10 cellular contexts compared by ENCODE assay signal in genomic region chr3:113769551-113769950, GRCh38. TPM values are rescaled to one million over a fixed set of nuclear protein-coding genes. Genes with fewer than 3 reads are reported as not detected.
A peak's percentile ranks its signal among the peaks of the same experiment; 100 is the strongest.
DNase-seq lines count a peak whose midpoint lies in the region; ATAC-seq and TF ChIP-seq lines count a peak whose summit lies in the region.
"Had no signal": no experiment of that assay in that cellular context is flagged by ENCODE, and none has a peak within 500 bp of the region (broad histone marks: within the 10 kb centered on the region; RNA-seq: fewer than 3 reads in every experiment).

No MANE protein-coding gene starts in this region.

- H3K4me3 ChIP-seq in cardiac fibroblast (replicated peaks in 1 of 2; ENCODE audit: low read depth in 2 of 2, low read length in 2 of 2) (no peak overlapping the region), thyroid gland (replicated peaks in 1 of 3) (no peak overlapping the region), upper lobe of left lung (no peak overlapping the region)

- no peak for TF ChIP-seq EP300 in upper lobe of left lung (IDR thresholded peaks at IDR 0.05)

- ATAC-seq in GM19025 (IDR thresholded peaks at IDR 0.05; ENCODE audit: low read depth, unreplicated experiment): peak; percentile 61
- ATAC-seq in HG03196 (IDR thresholded peaks at IDR 0.05; ENCODE audit: unreplicated experiment): peak; percentile 80
- ATAC-seq in upper lobe of left lung (ENCODE audit: low FRiP score in 2 of 2): no peak

- H3K27ac ChIP-seq in thyroid gland (no peak overlapping the region), upper lobe of left lung (no peak overlapping the region)

- H3K9me3 ChIP-seq in thyroid gland (no peaks in the 10 kb centered on the region), upper lobe of left lung (no peaks in the 10 kb centered on the region)

- peak; percentile 53 to 60 for DNase-seq in cardiac fibroblast (ENCODE audit: low read depth in 2 of 2)
- DNase-seq in putamen (ENCODE audit: low spot score): peak; percentile 29
- DNase-seq in thyroid gland: no peak
- DNase-seq in NCI-H345 (lab: John Stamatoyannopoulos, UW): no peak
- DNase-seq in upper lobe of left lung: no peak
- DNase-seq: activated CD4-positive, alpha-beta memory T cell treated with anti-CD3 and anti-CD28 coated beads, Interleukin-2, amount 10 ng/mL, durations not matched to agents 7 days and 5 days; NCI-H1417; posterior cingulate gyrus had no signal

- H3K36me3 ChIP-seq in thyroid gland: no peaks in the 10 kb centered on the region
- H3K36me3 ChIP-seq in upper lobe of left lung: no peaks in the 10 kb centered on the region

- TF ChIP-seq POLR2A in thyroid gland (IDR thresholded peaks at IDR 0.05) (no peak), upper lobe of left lung (IDR thresholded peaks at IDR 0.05) (no peak)

- TF ChIP-seq CTCF in cardiac fibroblast (IDR thresholded peaks at IDR 0.05; ENCODE audit: low read depth, low read length): peak; percentile 20
- TF ChIP-seq CTCF in thyroid gland (IDR thresholded peaks at IDR 0.05): no peak
- TF ChIP-seq CTCF in upper lobe of left lung (IDR thresholded peaks at IDR 0.05): no peak

- intact Hi-C loops in thyroid gland (cut with DNase I): no loop called here

- H3K4me1 ChIP-seq in thyroid gland (no peaks in the 10 kb centered on the region), upper lobe of left lung (no peaks in the 10 kb centered on the region)

- H3K27me3 ChIP-seq in thyroid gland: no peaks in the 10 kb centered on the region
- no peaks in the 10 kb centered on the region for H3K27me3 ChIP-seq in upper lobe of left lung

RNA-seq across cellular contexts. Expression of gene ATP6V1A, which starts 22.7 kb away (rescaled TPM):
- total RNA-seq in thyroid gland (100 to 1,000 TPM in 2 of 4 donors, 10 to 100 TPM in 2; 75.4 to 157 (median 112) TPM), upper lobe of left lung (10 to 100 TPM; 17.9 to 94.8 (median 66.6) TPM)

RNA-seq across cellular contexts. Expression of gene NAA50, which starts 23.5 kb away (rescaled TPM):
- total RNA-seq in thyroid gland (100 to 1,000 TPM; 110 to 133 (median 119) TPM), upper lobe of left lung (100 to 1,000 TPM in 2 of 6 donors, 10 to 100 TPM in 4; 75.7 to 187 (median 84.9) TPM)

Comparison
In these comparisons a context has a peak if more than half of its experiments do, and no peak if none do; other contexts are left out.
1. ATAC-seq: peak in GM19025 (single experiment) and HG03196 (single experiment); none in upper lobe of left lung (0 of 2).
2. DNase-seq: peak in cardiac fibroblast (2 of 2) and putamen (single experiment); none in thyroid gland (0 of 2), NCI-H345 (single experiment) and upper lobe of left lung (0 of 2).